Comparison of ENCODE assay signal across 1 cellular context in the genomic region with DNA sequence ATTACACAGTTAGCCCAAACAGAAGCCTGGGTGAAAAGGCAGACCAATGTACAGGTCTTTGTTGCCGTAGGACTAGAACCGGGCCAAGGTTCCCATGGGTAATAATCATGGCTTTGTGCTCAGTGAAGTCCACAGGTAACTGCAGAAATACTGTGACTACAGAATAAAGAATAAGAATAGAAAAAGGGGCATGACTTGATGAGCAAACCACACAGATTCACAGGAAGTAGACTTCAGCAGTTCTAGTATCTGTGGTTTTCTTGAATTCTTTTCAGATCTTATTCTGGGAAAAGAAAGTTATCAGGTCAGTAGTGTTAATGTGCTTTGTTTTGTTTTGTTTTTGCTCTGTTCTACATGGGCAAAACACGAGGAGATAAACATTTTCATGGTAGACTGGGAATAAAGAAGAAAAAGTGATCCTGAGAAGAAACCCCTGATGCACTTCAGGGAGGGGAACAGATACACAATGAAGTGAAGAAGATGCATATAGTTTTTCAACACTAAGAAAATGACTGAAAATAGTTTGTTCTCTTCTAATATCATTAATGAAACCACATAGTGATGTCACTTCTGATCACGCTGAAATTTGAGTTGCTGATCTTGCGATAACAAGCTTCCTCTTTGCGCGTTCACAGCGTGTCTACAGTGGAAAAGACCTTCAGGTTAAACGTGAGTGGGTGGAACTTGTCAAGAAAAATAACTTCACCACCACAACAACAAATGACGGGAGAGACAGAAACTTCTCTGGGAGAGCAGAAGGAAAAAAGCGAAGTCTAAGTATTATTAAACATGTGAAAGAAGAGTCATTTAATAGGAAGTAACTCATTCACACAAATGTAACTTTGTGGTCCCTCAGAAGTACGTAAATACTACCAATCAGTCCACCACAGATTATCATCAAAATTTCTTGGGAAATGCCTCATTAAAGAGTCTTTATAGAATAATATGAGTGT.
TF ChIP-seq lines count a peak whose summit lies in the region.

No MANE protein-coding gene starts in this region.

TF ChIP-seq in HepG2, 621 proteins besides CTCF, POLR2A, EP300 and RAD21 (continued from another document):
- TF ChIP-seq ZNF552 (CRISPR knock-in tag; IDR thresholded peaks at IDR 0.05; ENCODE audit: borderline replicate concordance) (no peak), ZNF75D (CRISPR knock-in tag; IDR thresholded peaks at IDR 0.05; ENCODE audit: borderline replicate concordance) (no peak), ZNF761 (CRISPR knock-in tag; conservative IDR thresholded peaks at IDR 0.05) (no peak)
- TF ChIP-seq, protein P1, sequence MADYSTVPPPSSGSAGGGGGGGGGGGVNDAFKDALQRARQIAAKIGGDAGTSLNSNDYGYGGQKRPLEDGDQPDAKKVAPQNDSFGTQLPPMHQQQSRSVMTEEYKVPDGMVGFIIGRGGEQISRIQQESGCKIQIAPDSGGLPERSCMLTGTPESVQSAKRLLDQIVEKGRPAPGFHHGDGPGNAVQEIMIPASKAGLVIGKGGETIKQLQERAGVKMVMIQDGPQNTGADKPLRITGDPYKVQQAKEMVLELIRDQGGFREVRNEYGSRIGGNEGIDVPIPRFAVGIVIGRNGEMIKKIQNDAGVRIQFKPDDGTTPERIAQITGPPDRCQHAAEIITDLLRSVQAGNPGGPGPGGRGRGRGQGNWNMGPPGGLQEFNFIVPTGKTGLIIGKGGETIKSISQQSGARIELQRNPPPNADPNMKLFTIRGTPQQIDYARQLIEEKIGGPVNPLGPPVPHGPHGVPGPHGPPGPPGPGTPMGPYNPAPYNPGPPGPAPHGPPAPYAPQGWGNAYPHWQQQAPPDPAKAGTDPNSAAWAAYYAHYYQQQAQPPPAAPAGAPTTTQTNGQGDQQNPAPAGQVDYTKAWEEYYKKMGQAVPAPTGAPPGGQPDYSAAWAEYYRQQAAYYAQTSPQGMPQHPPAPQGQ (CRISPR knock-in tag; IDR thresholded peaks at IDR 0.05; ENCODE audit: borderline replicate concordance), result no peak
